In genomic region chr9:114588150-114588663, GRCh38 we compare ENCODE assay signal across 8 cellular contexts. TPM values are rescaled to one million over a fixed set of nuclear protein-coding genes. Genes with fewer than 3 reads are reported as not detected.
A peak's percentile ranks its signal among the peaks of the same experiment; 100 is the strongest.
DNase-seq lines count a peak whose midpoint lies in the region; ATAC-seq and TF ChIP-seq lines count a peak whose summit lies in the region.

No MANE protein-coding gene starts in this region.

- no peaks in the 10 kb centered on the region for H3K27me3 ChIP-seq in endodermal cell (ENCODE audit: control insufficient read depth, insufficient read depth, low read length, poor library complexity, severe bottlenecking)

- no peak for ATAC-seq in natural killer cell treated with Interleukin-12 subunit alpha and Interleukin-12 subunit beta and Interleukin-15 and Interleukin-18, amount 100 ng/mL, for 72 hours
- ATAC-seq in HG02678 (IDR thresholded peaks at IDR 0.05; ENCODE audit: unreplicated experiment) (no peak), GM21360 (IDR thresholded peaks at IDR 0.05; ENCODE audit: unreplicated experiment) (no peak)

- peaks cover 14% of the 10 kb centered on the region for H3K36me3 Mint-ChIP-seq in endodermal cell (ENCODE audit: low read depth)
- H3K36me3 Mint-ChIP-seq in natural killer cell treated with Interleukin-12 subunit alpha and Interleukin-12 subunit beta and Interleukin-15 and Interleukin-18, amount 100 ng/mL, for 72 hours, result peaks cover 15% of the 10 kb centered on the region

- H3K4me1 ChIP-seq in endodermal cell (ENCODE audit: control insufficient read depth, insufficient read depth, low read length), result peaks cover 4% of the 10 kb centered on the region

- no peaks in the 10 kb centered on the region for H3K9me3 Mint-ChIP-seq in endodermal cell
- no peaks in the 10 kb centered on the region for H3K9me3 Mint-ChIP-seq in natural killer cell treated with Interleukin-12 subunit alpha and Interleukin-12 subunit beta and Interleukin-15 and Interleukin-18, amount 100 ng/mL, for 72 hours

- H3K9me3 ChIP-seq in endodermal cell (ENCODE audit: control insufficient read depth, low read length), result no peaks in the 10 kb centered on the region

- peak overlapping the region; percentile 100 for H3K27ac Mint-ChIP-seq in endodermal cell
- H3K27ac Mint-ChIP-seq in natural killer cell treated with Interleukin-12 subunit alpha and Interleukin-12 subunit beta and Interleukin-15 and Interleukin-18, amount 100 ng/mL, for 72 hours, result peak overlapping the region; percentile 98 to 99

- H3K27me3 Mint-ChIP-seq in endodermal cell (ENCODE audit: insufficient read depth), result no peaks in the 10 kb centered on the region
- H3K27me3 Mint-ChIP-seq in natural killer cell treated with Interleukin-12 subunit alpha and Interleukin-12 subunit beta and Interleukin-15 and Interleukin-18, amount 100 ng/mL, for 72 hours, result peaks cover 0 to 5% of the 10 kb centered on the region in 2 donors

- H3K9ac ChIP-seq in endodermal cell (ENCODE audit: extremely low read depth, low read length, poor library complexity, severe bottlenecking), result peak overlapping the region; percentile 97

- H3K4me3 Mint-ChIP-seq in endodermal cell, result peak overlapping the region; percentile 100
- H3K4me3 Mint-ChIP-seq in natural killer cell treated with Interleukin-12 subunit alpha and Interleukin-12 subunit beta and Interleukin-15 and Interleukin-18, amount 100 ng/mL, for 72 hours, result peak overlapping the region; percentile 97

- H3K27ac ChIP-seq in endodermal cell (ENCODE audit: low read depth, low read length), result peak overlapping the region; percentile 80

- H3K36me3 ChIP-seq in endodermal cell (ENCODE audit: control insufficient read depth, insufficient read depth, low read length), result peaks cover 19% of the 10 kb centered on the region

- H3K4me3 ChIP-seq in endodermal cell (ENCODE audit: low read length), result peak overlapping the region; percentile 99

- TF ChIP-seq POLR2A in Raji (IDR thresholded peaks at IDR 0.05; ENCODE audit: insufficient read depth, low read depth, low read length), result 0 out of 2 replicates have a peak, but pooled peaks have one; percentile 18

- peaks cover 34% of the 10 kb centered on the region for H3K4me1 Mint-ChIP-seq in endodermal cell
- peaks cover 49 to 50% of the 10 kb centered on the region in 2 donors for H3K4me1 Mint-ChIP-seq in natural killer cell treated with Interleukin-12 subunit alpha and Interleukin-12 subunit beta and Interleukin-15 and Interleukin-18, amount 100 ng/mL, for 72 hours (ENCODE audit: low read depth in 2 of 2)

- DNase-seq in NCI-H82 (lab: John Stamatoyannopoulos, UW) (peak; percentile 9), NCI-H82 treated with DMSO at 0.1 percent for 48 hours (lab: John Stamatoyannopoulos, UW; ENCODE audit: unreplicated experiment) (no peak), endodermal cell (no peak), activated gamma-delta T cell (lab: John Stamatoyannopoulos, UW) (no peak)
- DNase-seq in natural killer cell treated with Interleukin-12 subunit alpha and Interleukin-12 subunit beta and Interleukin-15 and Interleukin-18, amount 100 ng/mL, for 72 hours (ENCODE audit: low spot score), result no peak

- 6 to 7% methylated on average over 13 to 15 of the region's 15 CpGs for WGBS in endodermal cell (ENCODE audit: insufficient coverage in 1 of 2, insufficient read length in 1 of 2), 2 experiments

- no peak for TF ChIP-seq CTCF in endodermal cell (conservative IDR thresholded peaks at IDR 0.05)

RNA-seq across cellular contexts. Expression of gene ATP6V1G1, which starts 0.6 kb away (rescaled TPM):
- 100 to 1,000 TPM; 123 TPM for total RNA-seq in endodermal cell
- 185 TPM for polyA plus RNA-seq in endodermal cell (2013, experiment 1 of 2)
- 188 TPM for polyA plus RNA-seq in endodermal cell (2013, experiment 2 of 2)
- 10 to 100 TPM; 21.2 to 33.4 TPM for total RNA-seq in natural killer cell treated with Interleukin-12 subunit alpha and Interleukin-12 subunit beta and Interleukin-15 and Interleukin-18, amount 100 ng/mL, for 72 hours

RNA-seq across cellular contexts. Expression of gene TMEM268, which starts 22.9 kb away (rescaled TPM):
- 1 to 10 TPM; 6.8 to 8.2 TPM for total RNA-seq in endodermal cell
- 6.9 TPM for polyA plus RNA-seq in endodermal cell (2013, experiment 1 of 2)
- polyA plus RNA-seq in endodermal cell (2013, experiment 2 of 2), result 5.4 TPM
- total RNA-seq in natural killer cell treated with Interleukin-12 subunit alpha and Interleukin-12 subunit beta and Interleukin-15 and Interleukin-18, amount 100 ng/mL, for 72 hours, result 10 to 100 TPM; 14.6 to 24.2 TPM
